19 cellular contexts compared by ENCODE assay signal in the genomic region with DNA sequence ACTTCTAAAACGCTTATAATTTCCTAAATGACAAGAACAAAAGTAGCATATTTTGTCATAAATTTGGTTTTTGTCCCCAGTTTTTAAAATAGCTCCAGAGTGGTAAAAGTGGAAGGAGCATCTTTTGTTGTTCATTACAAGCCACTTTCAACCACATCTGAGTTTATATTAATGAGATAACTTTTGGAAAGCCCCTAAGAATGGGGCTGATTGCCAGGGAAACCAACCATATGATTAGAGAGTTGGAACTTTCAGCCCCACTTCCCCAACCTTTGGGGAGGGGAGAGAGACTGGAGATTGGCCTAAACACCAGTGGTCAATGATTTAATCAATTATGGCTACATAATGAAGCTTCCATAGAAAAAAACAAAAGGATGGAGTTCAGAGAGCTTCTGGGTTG. TPM values are rescaled to one million over a fixed set of nuclear protein-coding genes. Genes with fewer than 3 reads are reported as not detected.
DNase-seq lines count a peak whose midpoint lies in the region; ATAC-seq and TF ChIP-seq lines count a peak whose summit lies in the region.
"Had no signal": no experiment of that assay in that cellular context is flagged by ENCODE, and none has a peak within 500 bp of the region (broad histone marks: within the 10 kb centered on the region; RNA-seq: fewer than 3 reads in every experiment).

No MANE protein-coding gene starts in this region.

- TF ChIP-seq CTCF in MM.1S (IDR thresholded peaks at IDR 0.05; ENCODE audit: low read length) (no peak), GM13976 (IDR thresholded peaks at IDR 0.05; ENCODE audit: borderline replicate concordance, control extremely low read depth, extremely low read depth, insufficient read depth, missing control alignments) (no peak), transverse colon (IDR thresholded peaks at IDR 0.05) (no peak)

- no peak overlapping the region for H2AFZ ChIP-seq in MM.1S (ENCODE audit: low read length)

- TF ChIP-seq POLR2A in transverse colon (IDR thresholded peaks at IDR 0.05), result no peak

- H3K4me2 ChIP-seq in MM.1S (ENCODE audit: low read depth, low read length), result no peak overlapping the region

- 63 to 78% methylated on average over 1 of the region's 1 CpG for WGBS in transverse colon (ENCODE audit: low coverage in 1 of 2), 2 donors

- no peaks in the 10 kb centered on the region for H3F3A ChIP-seq in MM.1S (ENCODE audit: insufficient read depth, low read length)

- no peaks in the 10 kb centered on the region for H3K36me3 ChIP-seq in MM.1S (replicated peaks; ENCODE audit: insufficient read depth, low read length)
- no peaks in the 10 kb centered on the region for H3K36me3 ChIP-seq in transverse colon

- H3K4me1 ChIP-seq in MM.1S (ENCODE audit: low read length) (peaks cover 15% of the 10 kb centered on the region), transverse colon (no peaks in the 10 kb centered on the region)

- H3K9me3 ChIP-seq in MM.1S (replicated peaks; ENCODE audit: insufficient read depth, low read length), result no peaks in the 10 kb centered on the region
- no peaks in the 10 kb centered on the region for H3K9me3 ChIP-seq in transverse colon

- in situ Hi-C loops in GM13976 (cut with MboI; ENCODE audit: low sequenced_read_pairs, unreplicated experiment) (no loop called here), transverse colon (cut with MboI; ENCODE audit: low pct_ligation_motif_present in 1 of 4, low pct_unique_long_range_greater_than_20kb in 1 of 4, low sequenced_read_pairs in 3 of 4) (no loop called here)

- no peak overlapping the region for H3K9ac ChIP-seq in MM.1S (ENCODE audit: low read length)

- DNase-seq in MM.1S, result peak; percentile 19
- no peak for DNase-seq in NK-92 (lab: John Stamatoyannopoulos, UW; ENCODE audit: unreplicated experiment)
- no peak for DNase-seq in activated CD4-positive, alpha-beta T cell treated with anti-CD3 and anti-CD28 coated beads for 48 hours
- DNase-seq in GM13976 (ENCODE audit: low spot score), result no peak
- DNase-seq in transverse colon, result no peak
- DNase-seq: 8988T; C1 segment of cervical spinal cord; CD4-positive, alpha-beta T cell; DMS79; HCEC 1CT; HFFc6; IMR-90; KBM-7 had no signal

- no peaks in the 10 kb centered on the region for H3K27me3 ChIP-seq in MM.1S (replicated peaks; ENCODE audit: insufficient read depth, low read length)
- H3K27me3 ChIP-seq in transverse colon, result no peaks in the 10 kb centered on the region

- H3K27ac ChIP-seq in MM.1S (ENCODE audit: low read length) (no peak overlapping the region), transverse colon (no peak overlapping the region)

- no peak for TF ChIP-seq EP300 in transverse colon (IDR thresholded peaks at IDR 0.05; ENCODE audit: low read depth)

- H3K79me2 ChIP-seq in MM.1S (ENCODE audit: low read length), result no peaks in the 10 kb centered on the region

- H3K4me3 ChIP-seq in MM.1S (ENCODE audit: low read length), result no peak overlapping the region
- no peak overlapping the region for H3K4me3 ChIP-seq in transverse colon

- H3K9me2 ChIP-seq in MM.1S (replicated peaks; ENCODE audit: insufficient read depth, low read length), result no peaks in the 10 kb centered on the region

- peak; percentile 65 for ATAC-seq in GM18909 (IDR thresholded peaks at IDR 0.05; ENCODE audit: poor library complexity, unreplicated experiment)
- ATAC-seq in GM21447 (IDR thresholded peaks at IDR 0.05; ENCODE audit: unreplicated experiment), result peak; percentile 48
- peak; percentile 57 for ATAC-seq in HG03342 (IDR thresholded peaks at IDR 0.05; ENCODE audit: unreplicated experiment)

- H4K20me1 ChIP-seq in MM.1S (ENCODE audit: insufficient read depth, low read length), result no peaks in the 10 kb centered on the region

- intact Hi-C loops in transverse colon (cut with DNase I; ENCODE audit: low total_unique reads), result no loop called here

RNA-seq across cellular contexts. Expression of a gene that starts 57.4 kb away (rescaled TPM):
- 1 to 10 TPM in 3 of 4 donors, under 1 TPM in 1; 0.80 to 5.6 (median 4.3) TPM for total RNA-seq in transverse colon
- total RNA-seq: B cell; CD4-positive, alpha-beta T cell; G401; H4; IMR-90 had no signal
